ENCODE assay signal across 13 cellular contexts in the genomic region with DNA sequence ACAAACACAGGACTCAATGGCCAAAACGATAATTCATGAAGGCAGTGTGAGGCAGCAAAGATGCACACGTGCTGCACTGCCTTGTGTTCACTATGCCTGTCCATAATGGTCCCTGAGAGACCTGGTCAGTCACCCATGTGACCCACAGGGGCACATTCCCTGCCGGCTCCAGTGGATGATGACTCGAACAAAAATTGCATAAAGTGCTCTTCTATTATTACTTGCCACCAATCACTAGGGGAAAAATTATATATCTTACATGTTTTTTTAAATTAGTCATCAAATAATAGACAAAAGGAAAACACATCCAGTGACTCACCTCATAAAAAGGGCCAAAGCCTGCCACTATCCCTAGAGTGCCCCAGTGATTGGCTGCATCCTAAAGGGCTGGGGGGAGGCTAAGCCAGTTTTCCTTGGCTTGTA. TPM values are rescaled to one million over a fixed set of nuclear protein-coding genes. Genes with fewer than 3 reads are reported as not detected.
DNase-seq lines count a peak whose midpoint lies in the region; ATAC-seq lines count a peak whose summit lies in the region.
"Had no signal": no experiment of that assay in that cellular context is flagged by ENCODE, and none has a peak within 500 bp of the region (broad histone marks: within the 10 kb centered on the region; RNA-seq: fewer than 3 reads in every experiment).

No MANE protein-coding gene starts in this region.

- no peak for DNase-seq in activated CD4-positive, CD25-positive, alpha-beta regulatory T cell (lab: John Stamatoyannopoulos, UW)
- peak; percentile 84 for DNase-seq in RPMI7951 (ENCODE audit: low read depth)
- peak; percentile 51 for DNase-seq in epithelial cell of prostate (ENCODE audit: low read depth, low spot score)
- no peak for DNase-seq in hippocampal formation (lab: John Stamatoyannopoulos, UW)
- DNase-seq in NK-92 (lab: John Stamatoyannopoulos, UW; ENCODE audit: unreplicated experiment) = no peak
- DNase-seq: 8988T; activated CD4-positive, alpha-beta T cell treated with anti-CD3 and anti-CD28 coated beads, Interleukin-2, amount 50 U/mL, for 1 hour; cerebellar nuclear complex; NCI-H1436 treated with DMSO at 0.1 percent for 48 hours; Peyer's patch had no signal

- H3K27me3 ChIP-seq in skeletal muscle satellite cell (ENCODE audit: control insufficient read depth, insufficient read depth, low read length) = no peaks in the 10 kb centered on the region
- H3K27me3 ChIP-seq: Peyer's patch had no signal

- peaks cover 46% of the 10 kb centered on the region for H3K4me1 ChIP-seq in skeletal muscle satellite cell (ENCODE audit: control insufficient read depth, insufficient read depth, low read length)
- H3K4me1 ChIP-seq: Peyer's patch had no signal

- H3K9me3 ChIP-seq in skeletal muscle satellite cell (replicated peaks; ENCODE audit: low read length) = no peaks in the 10 kb centered on the region
- H3K9me3 ChIP-seq: Peyer's patch had no signal

- H3K27ac ChIP-seq in epithelial cell of prostate = peak overlapping the region; percentile 51
- H3K27ac ChIP-seq: Peyer's patch had no signal

- peaks cover 77% of the 10 kb centered on the region for H3K36me3 ChIP-seq in skeletal muscle satellite cell (ENCODE audit: insufficient read depth, low read length)

- peak overlapping the region; percentile 68 for H3K4me2 ChIP-seq in skeletal muscle satellite cell (ENCODE audit: low read length)

- no peak overlapping the region for H3K4me3 ChIP-seq in skeletal muscle satellite cell (ENCODE audit: low read length)
- H3K4me3 ChIP-seq: Peyer's patch had no signal

- peak; percentile 49 to 54 for ATAC-seq in activated CD4-positive, CD25-positive, alpha-beta regulatory T cell treated with anti-CD3 and anti-CD28 coated beads, Interleukin-2, amount 50 U/mL, for 24 hours
- no peak for ATAC-seq in GM19395 (IDR thresholded peaks at IDR 0.05; ENCODE audit: unreplicated experiment)

- H3K9ac ChIP-seq in skeletal muscle satellite cell (ENCODE audit: low read depth, low read length) = no peak overlapping the region

RNA-seq across cellular contexts. Expression of a gene that starts 47.5 kb away (rescaled TPM):
- total RNA-seq in RPMI7951 (2014; rRNA removed; shearing (Covaris generic)) = 30.8 and 32.0 TPM in 2 replicates
- total RNA-seq in skeletal muscle satellite cell (2012; rRNA removed) = 40.4 and 53.2 TPM in 2 replicates

Comparison
In these comparisons a context has a peak if more than half of its experiments do, and no peak if none do; other contexts are left out.
1. DNase-seq: peak in RPMI7951 (single experiment) and epithelial cell of prostate (single experiment); none in activated CD4-positive, CD25-positive, alpha-beta regulatory T cell (0 of 4), hippocampal formation (0 of 2) and NK-92 (single experiment).